ENCODE assay signal across 22 cellular contexts in genomic region chr12:39483042-39483441, GRCh38.
"Had no signal": no experiment of that assay in that cellular context is flagged by ENCODE, and none has a peak within 500 bp of the region (broad histone marks: within the 10 kb centered on the region; RNA-seq: fewer than 3 reads in every experiment).

No MANE protein-coding gene starts in this region.

- H3K36me3 ChIP-seq: MG63, SJSA1 had no signal

- H3K27ac ChIP-seq: RWPE1, SJSA1, SK-N-MC had no signal

- H3K4me1 ChIP-seq: SJSA1 had no signal

- H3K27me3 ChIP-seq: MG63, SJSA1 had no signal

- ATAC-seq: Panc1 had no signal

- DNase-seq: Karpas-422, KG1, MG63, NCI-H1092, NCI-H1105 treated with DMSO at 0.1 percent for 48 hours, NCI-H1436, NCI-H187, NCI-H2029, NCI-H2081 treated with DMSO at 0.1 percent for 48 hours, NCI-H2171, NCI-H226, NCI-H446, NCI-H510A, NCI-H524 treated with DMSO at 0.1 percent for 48 hours, NCI-H69, NCI-H774, SHP77, T-helper 1 cell had no signal

- H3K9me3 ChIP-seq: MG63, SJSA1 had no signal

- H3K4me3 ChIP-seq: MG63, SJSA1, SK-N-MC had no signal
